8 cellular contexts compared by ENCODE assay signal in the genomic region with DNA sequence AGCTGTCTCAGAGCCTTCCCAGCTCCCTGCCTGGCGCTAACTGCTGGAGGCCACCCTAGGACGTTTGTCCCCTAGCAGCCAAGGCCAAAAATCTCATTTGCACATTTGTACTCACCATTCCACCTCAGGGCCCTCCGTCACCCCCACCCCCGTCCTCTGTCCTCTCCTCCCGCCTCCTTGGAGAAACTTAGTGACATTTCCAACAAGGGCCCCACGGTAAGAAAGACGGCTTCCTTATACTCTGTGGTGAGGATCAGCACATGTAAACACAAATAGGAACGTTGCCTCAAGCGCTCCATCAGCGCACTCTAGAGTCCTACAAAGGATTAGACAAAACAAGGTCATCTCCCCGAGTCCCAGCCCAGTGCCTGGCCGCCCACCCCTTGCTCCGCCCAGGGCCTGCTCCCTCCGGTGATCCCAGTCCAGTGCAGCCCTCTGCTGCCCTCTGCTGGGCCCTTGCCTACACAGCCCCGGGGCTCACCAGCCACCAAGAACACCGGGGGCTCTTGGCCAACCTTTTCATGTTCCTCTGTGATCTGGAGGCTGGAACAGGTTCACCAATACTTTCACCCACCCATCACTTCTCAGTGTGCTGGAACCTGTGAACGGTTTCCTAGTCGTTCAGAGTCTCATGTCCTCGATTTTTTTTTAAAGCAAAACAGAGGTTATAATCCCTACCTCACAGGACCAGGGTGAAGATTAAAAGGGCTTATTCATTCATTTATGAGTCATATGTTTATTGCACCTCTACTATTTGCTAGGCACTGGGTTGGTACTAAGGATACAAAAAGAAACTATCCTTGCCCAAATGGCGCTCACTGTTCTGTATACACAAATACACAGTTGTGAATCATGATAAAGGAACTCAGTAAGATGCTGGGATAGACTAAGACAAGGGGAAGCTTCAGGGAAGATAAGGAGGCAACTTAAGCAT. TPM values are rescaled to one million over a fixed set of nuclear protein-coding genes. Genes with fewer than 3 reads are reported as not detected.
DNase-seq lines count a peak whose midpoint lies in the region; ATAC-seq and TF ChIP-seq lines count a peak whose summit lies in the region.

No MANE protein-coding gene starts in this region.

- POLR2A ChIA-PET in HEK293 (lab: Yijun Ruan, JAX) = no interaction called here

- CTCF ChIA-PET in HEK293 (lab: Yijun Ruan, JAX) = interaction anchor here (0.5 to 2.5 kb wide), 34 partner anchors 9 to 1138 kb away, joined by 3 to 21 read pairs (median 3); no protein-coding TSS in a partner anchor

- H3K9me3 ChIP-seq in HEK293 (ENCODE audit: control insufficient read depth, insufficient read depth, low read depth, low read length) = no peaks in the 10 kb centered on the region
- no peaks in the 10 kb centered on the region for H3K9me3 ChIP-seq in MM.1S (replicated peaks; ENCODE audit: insufficient read depth, low read length)
- no peaks in the 10 kb centered on the region for H3K9me3 ChIP-seq in neural progenitor cell (ENCODE audit: low read depth)

- H3K27ac ChIP-seq in HEK293 (ENCODE audit: extremely low read depth, low read depth, low read length) (no peak overlapping the region), MM.1S (ENCODE audit: low read length) (no peak overlapping the region), foreskin keratinocyte (peak overlapping the region; percentile 63), neural progenitor cell (no peak overlapping the region)

- no peaks in the 10 kb centered on the region for H3K27me3 ChIP-seq in MM.1S (replicated peaks; ENCODE audit: insufficient read depth, low read length)
- no peaks in the 10 kb centered on the region for H3K27me3 ChIP-seq in foreskin keratinocyte
- no peaks in the 10 kb centered on the region for H3K27me3 ChIP-seq in neural progenitor cell

- H3K36me3 ChIP-seq in HEK293 (ENCODE audit: control insufficient read depth in 2 of 2, insufficient read depth in 1 of 2, low read length in 2 of 2) (no peaks in the 10 kb centered on the region), MM.1S (replicated peaks; ENCODE audit: insufficient read depth, low read length) (no peaks in the 10 kb centered on the region), neural progenitor cell (no peaks in the 10 kb centered on the region)

- H3K36me3 Mint-ChIP-seq in neural progenitor cell = no peaks in the 10 kb centered on the region

- TF ChIP-seq CTCF in HEK293 (tag by site-specific recombination; IDR thresholded peaks at IDR 0.05) = peak; percentile 94
- peak; percentile 99 for TF ChIP-seq CTCF in MM.1S (IDR thresholded peaks at IDR 0.05; ENCODE audit: low read length)
- TF ChIP-seq CTCF in foreskin keratinocyte (conservative IDR thresholded peaks at IDR 0.05) = peak; percentile 99
- TF ChIP-seq CTCF in neural progenitor cell (IDR thresholded peaks at IDR 0.05) = peak; percentile 96

- H3K9me2 ChIP-seq in MM.1S (replicated peaks; ENCODE audit: insufficient read depth, low read length) = no peaks in the 10 kb centered on the region

- H3K9ac ChIP-seq in MM.1S (ENCODE audit: low read length) = peak overlapping the region; percentile 23; the same call in 1 of the 2 replicates
- H3K9ac ChIP-seq in neural progenitor cell = no peak overlapping the region

- H3K4me1 ChIP-seq in HEK293 (ENCODE audit: control insufficient read depth, insufficient read depth, low read length) (no peaks in the 10 kb centered on the region), MM.1S (ENCODE audit: low read length) (no peaks in the 10 kb centered on the region; the same call in 1 of the 2 replicates), foreskin keratinocyte (peaks cover 8% of the 10 kb centered on the region), neural progenitor cell (peaks cover 4% of the 10 kb centered on the region)

- ATAC-seq in foreskin keratinocyte = peak; percentile 92
- ATAC-seq in stimulated activated naive CD8-positive, alpha-beta T cell treated with anti-CD3 and anti-CD28 coated beads, Interleukin-15, amount 100 ng/mL, for 72 hours = peak; percentile 98

- peaks cover 4% of the 10 kb centered on the region for H3K27me3 Mint-ChIP-seq in neural progenitor cell (ENCODE audit: insufficient read depth, low read depth)
- H3K27me3 Mint-ChIP-seq in stimulated activated naive CD8-positive, alpha-beta T cell treated with anti-CD3 and anti-CD28 coated beads, Interleukin-15, amount 100 ng/mL, for 72 hours = peaks cover 16% of the 10 kb centered on the region

- peak overlapping the region; percentile 70 for H2AFZ ChIP-seq in MM.1S (ENCODE audit: low read length)
- H2AFZ ChIP-seq in neural progenitor cell (replicated peaks) = peak overlapping the region; percentile 91

- H4K20me1 ChIP-seq in MM.1S (ENCODE audit: insufficient read depth, low read length) (no peaks in the 10 kb centered on the region), neural progenitor cell (ENCODE audit: low read depth) (no peaks in the 10 kb centered on the region)

- H3K4me3 ChIP-seq in HEK293 (ENCODE audit: low read depth, low read length) (no peak overlapping the region), MM.1S (ENCODE audit: low read length) (peak overlapping the region; percentile 30; the same call in 1 of the 2 replicates), neural progenitor cell (peak overlapping the region; percentile 28)

- H3K9me3 Mint-ChIP-seq in neural progenitor cell = peaks cover 10% of the 10 kb centered on the region
- no peaks in the 10 kb centered on the region for H3K9me3 Mint-ChIP-seq in stimulated activated naive CD8-positive, alpha-beta T cell treated with anti-CD3 and anti-CD28 coated beads, Interleukin-15, amount 100 ng/mL, for 72 hours

- peak overlapping the region; percentile 69 for H3K4me3 Mint-ChIP-seq in neural progenitor cell
- peak overlapping the region; percentile 46 to 63 for H3K4me3 Mint-ChIP-seq in stimulated activated naive CD8-positive, alpha-beta T cell treated with anti-CD3 and anti-CD28 coated beads, Interleukin-15, amount 100 ng/mL, for 72 hours

- H3F3A ChIP-seq in MM.1S (ENCODE audit: insufficient read depth, low read length) (no peaks in the 10 kb centered on the region), neural progenitor cell (ENCODE audit: low read depth) (no peaks in the 10 kb centered on the region)

- H3K27ac Mint-ChIP-seq in neural progenitor cell = peak overlapping the region; percentile 51
- H3K27ac Mint-ChIP-seq in stimulated activated naive CD8-positive, alpha-beta T cell treated with anti-CD3 and anti-CD28 coated beads, Interleukin-15, amount 100 ng/mL, for 72 hours = peak overlapping the region in 1 of 2 donors; percentile 44

- DNase-seq in GDM1 (lab: John Stamatoyannopoulos, UW) = peak; percentile 90
- DNase-seq in MM.1S = peak; percentile 96
- peak; percentile 32 for DNase-seq in SIG-M5 (lab: John Stamatoyannopoulos, UW)
- peak; percentile 86 for DNase-seq in activated gamma-delta T cell treated with Interleukin-2 at 50 U/mL for 16 hours
- DNase-seq in foreskin keratinocyte = peak; percentile 80 to 87
- peak; percentile 96 for DNase-seq in neural progenitor cell (ENCODE audit: low spot score)
- peak; percentile 89 for DNase-seq in stimulated activated naive CD8-positive, alpha-beta T cell treated with anti-CD3 and anti-CD28 coated beads, Interleukin-15, amount 100 ng/mL, for 72 hours

- H3K4me2 ChIP-seq in MM.1S (ENCODE audit: low read depth, low read length) (peak overlapping the region; percentile 68), neural progenitor cell (peak overlapping the region; percentile 70)

- peaks cover 9% of the 10 kb centered on the region for H3K4me1 Mint-ChIP-seq in neural progenitor cell
- peaks cover 13% of the 10 kb centered on the region for H3K4me1 Mint-ChIP-seq in stimulated activated naive CD8-positive, alpha-beta T cell treated with anti-CD3 and anti-CD28 coated beads, Interleukin-15, amount 100 ng/mL, for 72 hours

- H3K79me2 ChIP-seq in MM.1S (ENCODE audit: low read length) (no peaks in the 10 kb centered on the region), neural progenitor cell (ENCODE audit: low read depth) (no peaks in the 10 kb centered on the region)

TF ChIP-seq in HEK293, 187 proteins besides CTCF, POLR2A, EP300 and RAD21 (continues in another document):
- TF ChIP-seq, protein P1, sequence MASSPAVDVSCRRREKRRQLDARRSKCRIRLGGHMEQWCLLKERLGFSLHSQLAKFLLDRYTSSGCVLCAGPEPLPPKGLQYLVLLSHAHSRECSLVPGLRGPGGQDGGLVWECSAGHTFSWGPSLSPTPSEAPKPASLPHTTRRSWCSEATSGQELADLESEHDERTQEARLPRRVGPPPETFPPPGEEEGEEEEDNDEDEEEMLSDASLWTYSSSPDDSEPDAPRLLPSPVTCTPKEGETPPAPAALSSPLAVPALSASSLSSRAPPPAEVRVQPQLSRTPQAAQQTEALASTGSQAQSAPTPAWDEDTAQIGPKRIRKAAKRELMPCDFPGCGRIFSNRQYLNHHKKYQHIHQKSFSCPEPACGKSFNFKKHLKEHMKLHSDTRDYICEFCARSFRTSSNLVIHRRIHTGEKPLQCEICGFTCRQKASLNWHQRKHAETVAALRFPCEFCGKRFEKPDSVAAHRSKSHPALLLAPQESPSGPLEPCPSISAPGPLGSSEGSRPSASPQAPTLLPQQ (tag by site-specific recombination; IDR thresholded peaks at IDR 0.05) = 0 out of 2 replicates have a peak, but pooled peaks have one; percentile 20
- TF ChIP-seq ZNF121 (tag by site-specific recombination; IDR thresholded peaks at IDR 0.05) = no peak
- TF ChIP-seq ZFHX2 (tag by site-specific recombination; conservative IDR thresholded peaks at IDR 0.05) = peak; percentile 76
- peak; percentile 62 for TF ChIP-seq EGR2 (tag by site-specific recombination; IDR thresholded peaks at IDR 0.05; ENCODE audit: low read depth)
- TF ChIP-seq ZNF394 (tag by site-specific recombination; IDR thresholded peaks at IDR 0.05; ENCODE audit: borderline replicate concordance) = peak; percentile 46; the same call in 1 of the 2 replicates
- TF ChIP-seq ZEB2 (tag by site-specific recombination; IDR thresholded peaks at IDR 0.05) = 0 out of 2 replicates have a peak, but pooled peaks have one; percentile 21
- TF ChIP-seq ZNF654 (tag by site-specific recombination; IDR thresholded peaks at IDR 0.05; ENCODE audit: low read depth) = peak; percentile 96
- TF ChIP-seq SP3 (tag by site-specific recombination; IDR thresholded peaks at IDR 0.05) = peak; percentile 59; the same call in 1 of the 2 replicates
- peak; percentile 24 for TF ChIP-seq ZNF335 (tag by site-specific recombination; conservative IDR thresholded peaks at IDR 0.05)
- peak; percentile 55; the same call in 1 of the 2 replicates for TF ChIP-seq ZNF561 (tag by site-specific recombination; IDR thresholded peaks at IDR 0.05; ENCODE audit: borderline replicate concordance)
- TF ChIP-seq KLF9 (tag by site-specific recombination; IDR thresholded peaks at IDR 0.05; ENCODE audit: low read depth) = peak; percentile 30; the same call in 1 of the 2 replicates
- TF ChIP-seq ZNF391 (tag by site-specific recombination; IDR thresholded peaks at IDR 0.05; ENCODE audit: borderline replicate concordance, low read depth) = peak; percentile 41; the same call in 1 of the 2 replicates

RNA-seq across cellular contexts. Expression of a gene that starts 15.2 kb away (rescaled TPM):
- total RNA-seq in foreskin keratinocyte = 29.1 and 29.7 TPM in 2 replicates
- 8.6 and 11.1 TPM in 2 replicates for polyA plus RNA-seq in foreskin keratinocyte
- 20.8 and 26.4 TPM in 2 replicates for total RNA-seq in neural progenitor cell (ENCODE audit: low replicate concordance)

RNA-seq across cellular contexts. Expression of a gene that starts 42.2 kb away (rescaled TPM):
- total RNA-seq in foreskin keratinocyte = 0.03 and 0.14 TPM in 2 replicates
- polyA plus RNA-seq in foreskin keratinocyte = 0.02 and 0.06 TPM in 2 replicates
- 5.2 and 5.9 TPM in 2 replicates for total RNA-seq in neural progenitor cell (ENCODE audit: low replicate concordance)

Comparison
In these comparisons a context has a peak if more than half of its experiments do, and no peak if none do; other contexts are left out.
1. DNase-seq: peak in every context shown above with its lines; median percentile 96 in MM.1S; 96 in neural progenitor cell; 90 in GDM1; 89 in stimulated activated naive CD8-positive, alpha-beta T cell treated with anti-CD3 and anti-CD28 coated beads, Interleukin-15, amount 100 ng/mL, for 72 hours; 86 in activated gamma-delta T cell treated with Interleukin-2 at 50 U/mL for 16 hours; 84 in foreskin keratinocyte; 32 in SIG-M5.